Comparison of ENCODE assay signal across 6 cellular contexts in the genomic region with DNA sequence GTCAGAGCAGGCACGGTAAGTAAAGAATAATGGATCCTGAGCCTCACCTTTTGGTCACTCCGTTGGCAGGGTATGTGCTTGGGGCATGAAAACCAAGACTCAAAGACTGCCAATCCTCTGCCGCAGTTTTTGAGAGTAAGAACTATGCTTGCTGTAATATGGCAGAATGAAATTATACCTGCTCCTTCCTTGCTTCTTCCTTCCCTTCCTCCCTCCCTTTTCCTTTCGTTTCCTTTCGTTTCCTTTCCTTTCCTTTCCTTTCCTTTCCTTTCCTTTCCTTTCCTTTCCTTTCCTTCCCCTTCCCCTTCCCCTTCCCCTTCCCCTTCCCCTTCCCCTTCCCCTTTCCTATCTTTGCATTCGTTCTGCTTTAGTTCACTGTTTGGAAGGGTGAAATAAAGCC. TPM values are rescaled to one million over a fixed set of nuclear protein-coding genes. Genes with fewer than 3 reads are reported as not detected.
"Had no signal": no experiment of that assay in that cellular context is flagged by ENCODE, and none has a peak within 500 bp of the region (broad histone marks: within the 10 kb centered on the region; RNA-seq: fewer than 3 reads in every experiment).

No MANE protein-coding gene starts in this region.

- DNase-seq: GM23248, GOT3, H7, KBM-7 had no signal

- H3K27me3 Mint-ChIP-seq: IgD-negative memory B cell had no signal

- H3K4me1 Mint-ChIP-seq: IgD-negative memory B cell had no signal

- H3K27ac Mint-ChIP-seq: IgD-negative memory B cell had no signal

- H3K36me3 Mint-ChIP-seq: IgD-negative memory B cell had no signal

- FAIRE-seq: HTR-8/SVneo had no signal

- H3K4me3 Mint-ChIP-seq: IgD-negative memory B cell had no signal

RNA-seq across cellular contexts. Expression of a gene that starts 43.9 kb away (rescaled TPM):
- total RNA-seq: GM23248 had no signal
- polyA plus RNA-seq: IgD-negative memory B cell had no signal
